In the genomic region with DNA sequence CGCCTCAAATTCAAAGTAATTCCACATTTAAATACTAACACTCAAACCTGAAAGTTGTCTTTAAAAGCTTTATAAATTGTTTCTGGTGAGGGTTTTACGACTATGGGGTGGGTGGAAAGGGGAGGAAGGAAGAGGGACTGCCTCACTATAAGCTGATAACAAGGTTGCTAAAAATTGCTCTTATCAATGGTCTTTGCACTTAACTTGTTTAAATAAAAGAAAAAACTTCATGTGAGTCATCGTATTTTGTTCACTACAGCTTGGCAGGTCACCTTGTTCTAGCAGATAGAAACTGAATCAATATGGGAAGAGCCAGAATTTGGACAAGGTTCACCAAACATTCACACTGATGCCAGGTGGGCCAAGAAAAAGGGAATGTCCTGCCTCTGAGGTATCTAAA, we compare ENCODE assay signal across 16 cellular contexts.
DNase-seq lines count a peak whose midpoint lies in the region; ATAC-seq, FAIRE-seq and TF ChIP-seq lines count a peak whose summit lies in the region.
"Had no signal": no experiment of that assay in that cellular context is flagged by ENCODE, and none has a peak within 500 bp of the region (broad histone marks: within the 10 kb centered on the region; RNA-seq: fewer than 3 reads in every experiment).

No MANE protein-coding gene starts in this region.

- H3K27ac ChIP-seq in RWPE2 (ENCODE audit: poor library complexity, severe bottlenecking) (peak overlapping the region; percentile 47), pancreas (no peak overlapping the region)
- H3K27ac ChIP-seq: neural progenitor cell had no signal

- in situ Hi-C loops in ACHN (cut with HindIII; ENCODE audit: low pct_ligation_motif_present, low pct_unique_long_range_greater_than_20kb, low sequenced_read_pairs) = no loop called here

- no peaks in the 10 kb centered on the region for H3K9me3 ChIP-seq in RWPE2 (ENCODE audit: severe bottlenecking)
- H3K9me3 ChIP-seq in pancreas = no peaks in the 10 kb centered on the region

- peaks cover 22% of the 10 kb centered on the region for H3K4me1 Mint-ChIP-seq in chondrocyte (ENCODE audit: low read depth)

- ATAC-seq in RWPE2 (ENCODE audit: low read depth) = peak; percentile 33; the same call in 2 of the 3 replicates
- peak; percentile 89 to 95 (median 92) for ATAC-seq in pancreas
- ATAC-seq in HG02884 (IDR thresholded peaks at IDR 0.05; ENCODE audit: unreplicated experiment) = no peak
- no peak for ATAC-seq in GM21576 (IDR thresholded peaks at IDR 0.05; ENCODE audit: unreplicated experiment)
- ATAC-seq: activated T-cell treated with anti-CD3 and anti-CD28 coated beads, Interleukin-2, amount 50 U/mL, for 4 hours; effector memory CD8-positive, alpha-beta T cell had no signal

- TF ChIP-seq CTCF in RWPE2 (IDR thresholded peaks at IDR 0.05; ENCODE audit: poor library complexity, severe bottlenecking) = no peak
- no peak for TF ChIP-seq CTCF in fibroblast of mammary gland (conservative IDR thresholded peaks at IDR 0.05; ENCODE audit: control insufficient read depth, insufficient read depth, low read depth, low read length)
- no peak for TF ChIP-seq CTCF in pancreas (IDR thresholded peaks at IDR 0.05)
- TF ChIP-seq CTCF in chondrocyte (IDR thresholded peaks at IDR 0.05) = no peak

- no peak for FAIRE-seq in pancreas (lab: Jason Lieb, UNC)
- FAIRE-seq: GM12892 had no signal

- 17 to 18% methylated on average over 3 of the region's 3 CpGs for WGBS in pancreas, 2 donors

- H3K27me3 ChIP-seq in RWPE2 (ENCODE audit: insufficient read depth, poor library complexity, severe bottlenecking) (no peaks in the 10 kb centered on the region), pancreas (no peaks in the 10 kb centered on the region)
- H3K27me3 ChIP-seq: neural progenitor cell had no signal

- intact Hi-C loops in pancreas (cut with DNase I) = no loop called here

- H3K27me3 Mint-ChIP-seq in chondrocyte (ENCODE audit: low read depth) = no peaks in the 10 kb centered on the region

- no peaks in the 10 kb centered on the region for H3K36me3 Mint-ChIP-seq in chondrocyte (ENCODE audit: low read depth)
- H3K36me3 Mint-ChIP-seq: neural progenitor cell had no signal

- no peaks in the 10 kb centered on the region for H3K9me3 Mint-ChIP-seq in chondrocyte (ENCODE audit: low read depth)
- H3K9me3 Mint-ChIP-seq: activated T-cell treated with anti-CD3 and anti-CD28 coated beads, Interleukin-2, amount 50 U/mL, for 4 hours; effector memory CD8-positive, alpha-beta T cell had no signal

- peak; percentile 44 for DNase-seq in ACHN
- DNase-seq in RWPE2 (ENCODE audit: low spot score) = no peak
- DNase-seq in fibroblast of mammary gland (ENCODE audit: low read depth) = peak; percentile 54
- peak in 2 of 6 donors; percentile 9 to 20 for DNase-seq in pancreas
- DNase-seq in A172 (ENCODE audit: low spot score) = no peak
- no peak for DNase-seq in chondrocyte (ENCODE audit: low spot score)
- DNase-seq: activated CD4-positive, alpha-beta T cell treated with anti-CD3 and anti-CD28 coated beads for 4 hours; activated T-cell treated with anti-CD3 and anti-CD28 coated beads, Interleukin-2, amount 50 U/mL, for 4 hours; amygdala; effector memory CD8-positive, alpha-beta T cell; mammary epithelial cell; stimulated activated CD4-positive, alpha-beta T cell treated with anti-CD3 and anti-CD28 coated beads, Interleukin-15, amount 100 ng/mL, for 24 hours had no signal

- H3K27ac Mint-ChIP-seq in chondrocyte (ENCODE audit: unreplicated experiment) = no peak overlapping the region
- H3K27ac Mint-ChIP-seq: effector memory CD8-positive, alpha-beta T cell; neural progenitor cell had no signal

- H3K4me1 ChIP-seq in RWPE2 (ENCODE audit: insufficient read depth, poor library complexity, severe bottlenecking) (peaks cover 27% of the 10 kb centered on the region), pancreas (peaks cover 14 to 20% (median 19%) of the 10 kb centered on the region in 3 donors)
- H3K4me1 ChIP-seq: neural progenitor cell had no signal

- no peaks in the 10 kb centered on the region for H3K36me3 ChIP-seq in RWPE2 (ENCODE audit: low read depth)
- no peaks in the 10 kb centered on the region for H3K36me3 ChIP-seq in pancreas
- H3K36me3 ChIP-seq: neural progenitor cell had no signal

- no peak overlapping the region for H3K4me3 Mint-ChIP-seq in chondrocyte (ENCODE audit: unreplicated experiment)
- H3K4me3 Mint-ChIP-seq: activated T-cell treated with anti-CD3 and anti-CD28 coated beads, Interleukin-2, amount 50 U/mL, for 4 hours; effector memory CD8-positive, alpha-beta T cell; neural progenitor cell had no signal

- H3K4me3 ChIP-seq in RWPE2 (ENCODE audit: severe bottlenecking) = no peak overlapping the region
- no peak overlapping the region for H3K4me3 ChIP-seq in fibroblast of mammary gland (ENCODE audit: control insufficient read depth, low read depth, low read length)
- no peak overlapping the region for H3K4me3 ChIP-seq in pancreas
- H3K4me3 ChIP-seq: neural progenitor cell had no signal

Comparison
In these comparisons a context has a peak if more than half of its experiments do, and no peak if none do; other contexts are left out.
1. DNase-seq: peak in ACHN (single experiment) and fibroblast of mammary gland (single experiment); none in RWPE2 (single experiment), A172 (single experiment) and chondrocyte (single experiment).
2. ATAC-seq: peak in RWPE2 (single experiment) and pancreas (4 of 4); none in HG02884 (single experiment) and GM21576 (single experiment).